Comparison of ENCODE assay signal across 14 cellular contexts in genomic region chr3:164179110-164179774, GRCh38.
DNase-seq lines count a peak whose midpoint lies in the region; ATAC-seq, FAIRE-seq and TF ChIP-seq lines count a peak whose summit lies in the region.
"Had no signal": no experiment of that assay in that cellular context is flagged by ENCODE, and none has a peak within 500 bp of the region (broad histone marks: within the 10 kb centered on the region; RNA-seq: fewer than 3 reads in every experiment).

No MANE protein-coding gene starts in this region.

- H3K36me3 ChIP-seq in left ventricle myocardium inferior = no peaks in the 10 kb centered on the region
- no peaks in the 10 kb centered on the region for H3K36me3 ChIP-seq in upper lobe of right lung
- H3K36me3 ChIP-seq: BLaER1 treated with 17β-estradiol and CSF1 and Interleukin-3, amounts not matched to agents 10 nM and 100 nM had no signal

- peaks cover 5% of the 10 kb centered on the region for H3K36me3 Mint-ChIP-seq in osteocyte (ENCODE audit: unreplicated experiment)
- H3K36me3 Mint-ChIP-seq: CD8-positive, alpha-beta T cell had no signal

- H3K9me3 ChIP-seq in right cardiac atrium (ENCODE audit: control insufficient read depth, low read length) = no peaks in the 10 kb centered on the region
- H3K9me3 ChIP-seq in left ventricle myocardium inferior (replicated peaks) = peaks cover 18% of the 10 kb centered on the region
- H3K9me3 ChIP-seq in upper lobe of right lung = no peaks in the 10 kb centered on the region

- H3K27ac ChIP-seq in right cardiac atrium (ENCODE audit: low read length) (no peak overlapping the region), left ventricle myocardium inferior (replicated peaks) (no peak overlapping the region), upper lobe of right lung (no peak overlapping the region)
- H3K27ac ChIP-seq: BLaER1 treated with 17β-estradiol and CSF1 and Interleukin-3, amounts not matched to agents 10 nM and 100 nM had no signal

- WGBS in right cardiac atrium = 89% methylated on average over 26 of the region's 26 CpGs

- H3K27me3 Mint-ChIP-seq in osteocyte (ENCODE audit: unreplicated experiment) = no peaks in the 10 kb centered on the region
- H3K27me3 Mint-ChIP-seq: B cell had no signal

- H3K4me3 Mint-ChIP-seq in osteocyte (ENCODE audit: unreplicated experiment) = no peak overlapping the region
- H3K4me3 Mint-ChIP-seq: B cell; CD8-positive, alpha-beta T cell; H9 had no signal

- H3K27me3 ChIP-seq in right cardiac atrium (ENCODE audit: control insufficient read depth, insufficient read depth) = no peaks in the 10 kb centered on the region
- H3K27me3 ChIP-seq in left ventricle myocardium inferior (ENCODE audit: low read depth) = no peaks in the 10 kb centered on the region
- no peaks in the 10 kb centered on the region for H3K27me3 ChIP-seq in upper lobe of right lung
- H3K27me3 ChIP-seq: BLaER1 treated with 17β-estradiol and CSF1 and Interleukin-3, amounts not matched to agents 10 nM and 100 nM had no signal

- FAIRE-seq in urothelium cell line (lab: Jason Lieb, UNC) = no peak
- FAIRE-seq: H1 had no signal

- H3K4me3 ChIP-seq in right cardiac atrium (ENCODE audit: low read length) (no peak overlapping the region), left ventricle myocardium inferior (no peak overlapping the region), upper lobe of right lung (no peak overlapping the region)
- H3K4me3 ChIP-seq: BLaER1 treated with 17β-estradiol and CSF1 and Interleukin-3, amounts not matched to agents 10 nM and 100 nM had no signal

- TF ChIP-seq CTCF in left ventricle myocardium inferior (IDR thresholded peaks at IDR 0.05; ENCODE audit: borderline replicate concordance) = no peak
- TF ChIP-seq CTCF in osteocyte (IDR thresholded peaks at IDR 0.05) = no peak
- no peak for TF ChIP-seq CTCF in upper lobe of right lung (IDR thresholded peaks at IDR 0.05)

- H3K27ac Mint-ChIP-seq in osteocyte (ENCODE audit: unreplicated experiment) = no peak overlapping the region
- H3K27ac Mint-ChIP-seq: B cell; CD8-positive, alpha-beta T cell; H9 had no signal

- H3K4me1 ChIP-seq in right cardiac atrium (ENCODE audit: control insufficient read depth, insufficient read depth, low read length) (no peaks in the 10 kb centered on the region), left ventricle myocardium inferior (no peaks in the 10 kb centered on the region), upper lobe of right lung (no peaks in the 10 kb centered on the region)

- DNase-seq in right cardiac atrium (peak in 2 of 3 donors; percentile 8 to 44), left ventricle myocardium inferior (no peak), osteocyte (ENCODE audit: extremely low spot score, unreplicated experiment) (peak; percentile 80), upper lobe of right lung (no peak), urothelium cell line (ENCODE audit: low spot score) (no peak)
- DNase-seq: Calu3; CD8-positive, alpha-beta T cell; DMS79 treated with DMSO at 0.1 percent for 48 hours; GF-D8; H9 had no signal

- no peak for ATAC-seq in right cardiac atrium
- ATAC-seq in upper lobe of right lung = peak; percentile 30
- no peak for ATAC-seq in HG02870 (IDR thresholded peaks at IDR 0.05; ENCODE audit: unreplicated experiment)
- ATAC-seq: CD8-positive, alpha-beta T cell had no signal

- peaks cover 21% of the 10 kb centered on the region for H3K4me1 Mint-ChIP-seq in osteocyte (ENCODE audit: unreplicated experiment)
- H3K4me1 Mint-ChIP-seq: B cell, H9 had no signal

- intact Hi-C loops in right cardiac atrium (cut with DNase I) (no loop called here), left ventricle myocardium inferior (cut with micrococcal nuclease) (no loop called here), upper lobe of right lung (cut with DNase I) (no loop called here)

- H3K9me3 Mint-ChIP-seq in osteocyte (ENCODE audit: unreplicated experiment) = peaks cover 9% of the 10 kb centered on the region

Comparison
In these comparisons a context has a peak if more than half of its experiments do, and no peak if none do; other contexts are left out.
1. DNase-seq: peak in right cardiac atrium (2 of 3) and osteocyte (single experiment); none in left ventricle myocardium inferior (single experiment), upper lobe of right lung (single experiment) and urothelium cell line (single experiment).